ENCODE assay signal across 42 cellular contexts in the genomic region with DNA sequence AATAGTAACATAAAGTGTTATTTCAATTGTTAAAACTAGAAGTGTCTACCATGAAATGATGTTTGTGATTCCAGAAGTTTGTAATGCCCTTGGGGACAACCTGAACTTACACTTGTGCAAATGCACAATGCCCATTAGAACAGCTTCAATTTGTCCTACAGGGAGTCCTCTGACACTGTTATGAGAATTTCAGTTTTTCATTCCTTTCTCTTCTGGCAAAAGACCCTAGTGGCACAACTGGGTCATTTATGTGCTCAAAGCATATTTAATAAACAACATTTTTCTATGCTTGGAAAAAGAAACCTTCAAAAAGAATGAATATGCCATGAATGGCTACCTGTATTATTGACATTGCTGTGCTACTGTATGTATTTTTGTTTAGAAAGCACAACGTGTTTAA. TPM values are rescaled to one million over a fixed set of nuclear protein-coding genes. Genes with fewer than 3 reads are reported as not detected.
"Had no signal": no experiment of that assay in that cellular context is flagged by ENCODE, and none has a peak within 500 bp of the region (broad histone marks: within the 10 kb centered on the region; RNA-seq: fewer than 3 reads in every experiment).

A gene (plus strand): TSS at position 301 of the 400 bp plus-strand sequence. CDS start 1,977 bp downstream, outside the sequence.

- H3K36me3 ChIP-seq: adrenal gland, ascending aorta, brain microvascular endothelial cell, breast epithelium, cardiac muscle cell had no signal

- DNase-seq: activated effector memory CD4-positive, alpha-beta T cell treated with anti-CD3 and anti-CD28 coated beads, Interleukin-2, amount 50 U/mL, for 16 hours; activated effector memory CD4-positive, alpha-beta T cell treated with Interleukin-2 at 50 U/mL for 16 hours; activated gamma-delta T cell; activated gamma-delta T cell treated with Interleukin-2 at 50 U/mL for 16 hours; activated naive CD4-positive, alpha-beta T cell; activated naive CD4-positive, alpha-beta T cell treated with anti-CD3 and anti-CD28 coated beads for 36 hours; activated naive CD4-positive, alpha-beta T cell treated with anti-CD3 and anti-CD28 coated beads, Interleukin-2, amount 10 ng/mL, durations not matched to agents 7 days and 5 days; activated naive CD4-positive, alpha-beta T cell treated with anti-CD3 and anti-CD28 coated beads, Interleukin-2, amount 50 U/mL, for 16 hours; activated naive CD4-positive, alpha-beta T cell treated with Interleukin-2 at 50 U/mL for 16 hours; activated naive CD8-positive, alpha-beta T cell treated with anti-CD3 and anti-CD28 coated beads for 36 hours; activated naive CD8-positive, alpha-beta T cell treated with anti-CD3 and anti-CD28 coated beads, Interleukin-2, amount 10 ng/mL, durations not matched to agents 7 days and 5 days; activated naive CD8-positive, alpha-beta T cell treated with anti-CD3 and anti-CD28 coated beads, Interleukin-2, amount 50 U/mL, for 24 hours; activated T-cell treated with anti-CD3 and anti-CD28 coated beads, Interleukin-2, amount 50 U/mL, for 24 hours; activated T-cell treated with anti-CD3 and anti-CD28 coated beads, Interleukin-2, amount 50 U/mL, for 4 hours; activated T-cell treated with anti-CD3 and anti-CD28 coated beads, Interleukin-2, amount 50 U/mL, for 48 hours; activated T-cell treated with anti-CD3 and anti-CD28 coated beads, Interleukin-2, amount 50 U/mL, for 72 hours; adrenal gland; amniotic stem cell; amygdala; anterior cingulate cortex; aorta; body of pancreas; brain microvascular endothelial cell; caudate nucleus; central memory CD4-positive, alpha-beta T cell; cerebellar nuclear complex had no signal

- FAIRE-seq: bronchial epithelial cell had no signal

- H3K4me1 Mint-ChIP-seq: activated naive CD4-positive, alpha-beta T cell treated with anti-CD3 and anti-CD28 coated beads, Interleukin-2, amount 10 ng/mL, durations not matched to agents 7 days and 5 days; activated naive CD4-positive, alpha-beta T cell treated with anti-CD3 and anti-CD28 coated beads, Interleukin-2, amount 50 U/mL, for 24 hours; activated naive CD8-positive, alpha-beta T cell treated with anti-CD3 and anti-CD28 coated beads for 36 hours; activated naive CD8-positive, alpha-beta T cell treated with anti-CD3 and anti-CD28 coated beads, Interleukin-2, amount 10 ng/mL, durations not matched to agents 7 days and 5 days; activated naive CD8-positive, alpha-beta T cell treated with anti-CD3 and anti-CD28 coated beads, Interleukin-2, amount 50 U/mL, for 24 hours; activated T-helper 17 cell treated with anti-CD3 and anti-CD28 coated beads, Interleukin-2, amount 50 U/mL, for 72 hours; brain; central memory CD8-positive, alpha-beta T cell had no signal

- H3K9me3 Mint-ChIP-seq: activated naive CD4-positive, alpha-beta T cell treated with anti-CD3 and anti-CD28 coated beads for 36 hours; activated naive CD4-positive, alpha-beta T cell treated with anti-CD3 and anti-CD28 coated beads, Interleukin-2, amount 10 ng/mL, durations not matched to agents 7 days and 5 days; activated naive CD4-positive, alpha-beta T cell treated with anti-CD3 and anti-CD28 coated beads, Interleukin-2, amount 50 U/mL, for 24 hours; activated naive CD4-positive, alpha-beta T cell treated with anti-CD3 and anti-CD28 coated beads, Interleukin-2, amount 50 U/mL, for 72 hours; activated naive CD8-positive, alpha-beta T cell treated with anti-CD3 and anti-CD28 coated beads for 36 hours; activated naive CD8-positive, alpha-beta T cell treated with anti-CD3 and anti-CD28 coated beads, Interleukin-2, amount 10 ng/mL, durations not matched to agents 7 days and 5 days; activated naive CD8-positive, alpha-beta T cell treated with anti-CD3 and anti-CD28 coated beads, Interleukin-2, amount 50 U/mL, for 24 hours; activated T-cell treated with anti-CD3 and anti-CD28 coated beads, Interleukin-2, amount 50 U/mL, for 24 hours; activated T-cell treated with anti-CD3 and anti-CD28 coated beads, Interleukin-2, amount 50 U/mL, for 4 hours; activated T-cell treated with anti-CD3 and anti-CD28 coated beads, Interleukin-2, amount 50 U/mL, for 72 hours; activated T-helper 1 cell treated with anti-CD3 and anti-CD28 coated beads, Interleukin-12 subunit alpha, Interleukin-12 subunit beta, Interleukin-2, Interleukin-4 antibody, amounts not matched to agents 30 ng/mL and 10 ng/mL and 1 ng/mL, durations not matched to agents 14 hours and 24 hours and 36 hours; activated T-helper 17 cell treated with anti-CD3 and anti-CD28 coated beads, Interleukin-2, amount 50 U/mL, for 72 hours; activated T-helper 2 cell treated with anti-CD3 and anti-CD28 coated beads, Interferon-gamma antibody, Interleukin-2, Interleukin-4, amounts not matched to agents 10 μg/mL and 5 μg/mL and 100 μg/mL, durations not matched to agents 14 hours and 24 hours and 36 hours; brain; central memory CD8-positive, alpha-beta T cell had no signal

- H3K36me3 Mint-ChIP-seq: activated naive CD4-positive, alpha-beta T cell treated with anti-CD3 and anti-CD28 coated beads, Interleukin-2, amount 10 ng/mL, durations not matched to agents 7 days and 5 days; activated naive CD4-positive, alpha-beta T cell treated with anti-CD3 and anti-CD28 coated beads, Interleukin-2, amount 50 U/mL, for 24 hours; activated naive CD4-positive, alpha-beta T cell treated with anti-CD3 and anti-CD28 coated beads, Interleukin-2, amount 50 U/mL, for 72 hours; activated naive CD8-positive, alpha-beta T cell; activated naive CD8-positive, alpha-beta T cell treated with anti-CD3 and anti-CD28 coated beads for 36 hours; activated naive CD8-positive, alpha-beta T cell treated with anti-CD3 and anti-CD28 coated beads, Interleukin-2, amount 10 ng/mL, durations not matched to agents 7 days and 5 days; brain had no signal

- ATAC-seq: activated naive CD4-positive, alpha-beta T cell treated with anti-CD3 and anti-CD28 coated beads, Interleukin-2, amount 50 U/mL, for 72 hours; activated naive CD8-positive, alpha-beta T cell treated with anti-CD3 and anti-CD28 coated beads, Interleukin-2, amount 50 U/mL, for 24 hours; activated T-cell treated with anti-CD3 and anti-CD28 coated beads, Interleukin-2, amount 50 U/mL, for 4 hours; activated T-cell treated with anti-CD3 and anti-CD28 coated beads, Interleukin-2, amount 50 U/mL, for 72 hours; activated T-helper 17 cell treated with anti-CD3 and anti-CD28 coated beads, Interleukin-2, amount 50 U/mL, for 72 hours; body of pancreas had no signal

- H3K9me3 ChIP-seq: adrenal gland, ascending aorta, body of pancreas, breast epithelium had no signal

- H3K4me3 Mint-ChIP-seq: activated naive CD4-positive, alpha-beta T cell treated with anti-CD3 and anti-CD28 coated beads for 36 hours; activated naive CD4-positive, alpha-beta T cell treated with anti-CD3 and anti-CD28 coated beads, Interleukin-2, amount 10 ng/mL, durations not matched to agents 7 days and 5 days; activated naive CD4-positive, alpha-beta T cell treated with anti-CD3 and anti-CD28 coated beads, Interleukin-2, amount 50 U/mL, for 24 hours; activated naive CD8-positive, alpha-beta T cell; activated naive CD8-positive, alpha-beta T cell treated with anti-CD3 and anti-CD28 coated beads for 36 hours; activated naive CD8-positive, alpha-beta T cell treated with anti-CD3 and anti-CD28 coated beads, Interleukin-2, amount 10 ng/mL, durations not matched to agents 7 days and 5 days; activated naive CD8-positive, alpha-beta T cell treated with anti-CD3 and anti-CD28 coated beads, Interleukin-2, amount 50 U/mL, for 24 hours; activated T-cell treated with anti-CD3 and anti-CD28 coated beads, Interleukin-2, amount 50 U/mL, for 24 hours; activated T-cell treated with anti-CD3 and anti-CD28 coated beads, Interleukin-2, amount 50 U/mL, for 4 hours; activated T-cell treated with anti-CD3 and anti-CD28 coated beads, Interleukin-2, amount 50 U/mL, for 72 hours; activated T-helper 1 cell treated with anti-CD3 and anti-CD28 coated beads, Interleukin-12 subunit alpha, Interleukin-12 subunit beta, Interleukin-2, Interleukin-4 antibody, amounts not matched to agents 30 ng/mL and 10 ng/mL and 1 ng/mL, durations not matched to agents 14 hours and 24 hours and 36 hours; activated T-helper 17 cell treated with anti-CD3 and anti-CD28 coated beads, Interleukin-2, amount 50 U/mL, for 72 hours; brain; central memory CD8-positive, alpha-beta T cell had no signal

- H3K27ac ChIP-seq: adrenal gland, ascending aorta, body of pancreas, brain microvascular endothelial cell, breast epithelium, cardiac muscle cell had no signal

- H3K27me3 ChIP-seq: adrenal gland, ascending aorta, body of pancreas, brain microvascular endothelial cell, breast epithelium, cardiac muscle cell had no signal

- H3K27ac Mint-ChIP-seq: activated naive CD4-positive, alpha-beta T cell treated with anti-CD3 and anti-CD28 coated beads for 36 hours; activated naive CD4-positive, alpha-beta T cell treated with anti-CD3 and anti-CD28 coated beads, Interleukin-2, amount 10 ng/mL, durations not matched to agents 7 days and 5 days; activated naive CD4-positive, alpha-beta T cell treated with anti-CD3 and anti-CD28 coated beads, Interleukin-2, amount 50 U/mL, for 24 hours; activated naive CD4-positive, alpha-beta T cell treated with anti-CD3 and anti-CD28 coated beads, Interleukin-2, amount 50 U/mL, for 72 hours; activated naive CD8-positive, alpha-beta T cell; activated naive CD8-positive, alpha-beta T cell treated with anti-CD3 and anti-CD28 coated beads for 36 hours; activated naive CD8-positive, alpha-beta T cell treated with anti-CD3 and anti-CD28 coated beads, Interleukin-2, amount 10 ng/mL, durations not matched to agents 7 days and 5 days; activated naive CD8-positive, alpha-beta T cell treated with anti-CD3 and anti-CD28 coated beads, Interleukin-2, amount 50 U/mL, for 24 hours; activated T-cell treated with anti-CD3 and anti-CD28 coated beads, Interleukin-2, amount 50 U/mL, for 24 hours; activated T-cell treated with anti-CD3 and anti-CD28 coated beads, Interleukin-2, amount 50 U/mL, for 72 hours; activated T-helper 1 cell treated with anti-CD3 and anti-CD28 coated beads, Interleukin-12 subunit alpha, Interleukin-12 subunit beta, Interleukin-2, Interleukin-4 antibody, amounts not matched to agents 30 ng/mL and 10 ng/mL and 1 ng/mL, durations not matched to agents 14 hours and 24 hours and 36 hours; activated T-helper 17 cell treated with anti-CD3 and anti-CD28 coated beads, Interleukin-2, amount 50 U/mL, for 72 hours; activated T-helper 2 cell treated with anti-CD3 and anti-CD28 coated beads, Interferon-gamma antibody, Interleukin-2, Interleukin-4, amounts not matched to agents 10 μg/mL and 5 μg/mL and 100 μg/mL, durations not matched to agents 14 hours and 24 hours and 36 hours; brain had no signal

- H3K4me3 ChIP-seq: adrenal gland, ascending aorta, body of pancreas, breast epithelium, cardiac muscle cell had no signal

- H3K4me1 ChIP-seq: adrenal gland, ascending aorta, body of pancreas, breast epithelium had no signal

- H3K27me3 Mint-ChIP-seq: activated naive CD4-positive, alpha-beta T cell treated with anti-CD3 and anti-CD28 coated beads, Interleukin-2, amount 10 ng/mL, durations not matched to agents 7 days and 5 days; activated naive CD4-positive, alpha-beta T cell treated with anti-CD3 and anti-CD28 coated beads, Interleukin-2, amount 50 U/mL, for 24 hours; activated naive CD8-positive, alpha-beta T cell; activated naive CD8-positive, alpha-beta T cell treated with anti-CD3 and anti-CD28 coated beads, Interleukin-2, amount 10 ng/mL, durations not matched to agents 7 days and 5 days; activated naive CD8-positive, alpha-beta T cell treated with anti-CD3 and anti-CD28 coated beads, Interleukin-2, amount 50 U/mL, for 24 hours; activated T-cell treated with anti-CD3 and anti-CD28 coated beads, Interleukin-2, amount 50 U/mL, for 24 hours; brain had no signal

RNA-seq across cellular contexts. Expression of the gene that starts here (rescaled TPM):
- total RNA-seq: activated naive CD4-positive, alpha-beta T cell treated with anti-CD3 and anti-CD28 coated beads for 36 hours; activated naive CD4-positive, alpha-beta T cell treated with anti-CD3 and anti-CD28 coated beads, Interleukin-2, amount 50 U/mL, for 72 hours; activated naive CD8-positive, alpha-beta T cell treated with anti-CD3 and anti-CD28 coated beads for 36 hours; activated naive CD8-positive, alpha-beta T cell treated with anti-CD3 and anti-CD28 coated beads, Interleukin-2, amount 10 ng/mL, durations not matched to agents 7 days and 5 days; activated T-cell treated with anti-CD3 and anti-CD28 coated beads, Interleukin-2, amount 50 U/mL, for 4 hours; activated T-cell treated with anti-CD3 and anti-CD28 coated beads, Interleukin-2, amount 50 U/mL, for 72 hours; activated T-helper 1 cell treated with anti-CD3 and anti-CD28 coated beads, Interleukin-12 subunit alpha, Interleukin-12 subunit beta, Interleukin-2, Interleukin-4 antibody, amounts not matched to agents 30 ng/mL and 10 ng/mL and 1 ng/mL, durations not matched to agents 14 hours and 24 hours and 36 hours; activated T-helper 17 cell treated with anti-CD3 and anti-CD28 coated beads, Interleukin-2, amount 50 U/mL, for 72 hours; activated T-helper 2 cell treated with anti-CD3 and anti-CD28 coated beads, Interferon-gamma antibody, Interleukin-2, Interleukin-4, amounts not matched to agents 10 μg/mL and 5 μg/mL and 100 μg/mL, durations not matched to agents 14 hours and 24 hours and 36 hours; adrenal gland; aorta; ascending aorta; body of pancreas; breast epithelium; bronchial epithelial cell; cardiac muscle cell; cardiac septum; cerebellum; chondrocyte had no signal
- polyA plus RNA-seq: adipose tissue, adrenal gland, aorta, cardiac muscle cell had no signal
